ENCODE assay signal across 18 cellular contexts in the genomic region with DNA sequence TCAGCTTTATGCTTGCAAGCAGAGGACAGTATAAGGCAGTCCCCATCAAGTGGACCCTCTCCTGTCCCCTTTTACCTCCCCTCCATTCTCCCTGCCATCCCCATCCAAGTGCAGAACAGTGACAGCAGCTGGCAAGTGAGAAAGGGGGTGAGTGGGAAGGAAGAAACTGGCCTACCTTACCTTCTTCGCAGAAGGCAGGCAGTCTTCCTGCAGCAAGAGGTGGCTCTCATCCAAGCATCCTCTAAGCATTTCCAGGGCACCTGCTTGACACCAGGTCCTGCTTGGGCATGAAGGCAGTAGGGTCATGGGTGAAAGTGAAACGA.
"Had no signal": no experiment of that assay in that cellular context is flagged by ENCODE, and none has a peak within 500 bp of the region (broad histone marks: within the 10 kb centered on the region; RNA-seq: fewer than 3 reads in every experiment).

No MANE protein-coding gene starts in this region.

- H3K27ac ChIP-seq: dorsolateral prefrontal cortex, foreskin keratinocyte, left lung, skin epidermis, suprapubic skin, transverse colon had no signal

- H3K4me1 Mint-ChIP-seq: neural crest cell, WTC11 had no signal

- H3K36me3 Mint-ChIP-seq: activated naive CD8-positive, alpha-beta T cell treated with anti-CD3 and anti-CD28 coated beads for 36 hours had no signal

- H3K36me3 ChIP-seq: left lung, prostate gland, suprapubic skin, transverse colon had no signal

- DNase-seq: activated CD4-positive, alpha-beta T cell treated with anti-CD3 and anti-CD28 coated beads for 48 hours; activated naive CD8-positive, alpha-beta T cell treated with anti-CD3 and anti-CD28 coated beads for 36 hours; amniotic stem cell; dorsolateral prefrontal cortex; foreskin keratinocyte; kidney; left lung; right cardiac atrium; stimulated activated CD4-positive, alpha-beta T cell treated with anti-CD3 and anti-CD28 coated beads, Interleukin-4, amount 100 ng/mL, for 1 hour; stimulated activated naive CD8-positive, alpha-beta T cell treated with anti-CD3 and anti-CD28 coated beads, Interleukin-15, amount 100 ng/mL, for 72 hours; transverse colon had no signal

- H3K27me3 ChIP-seq: dorsolateral prefrontal cortex, left lung, suprapubic skin, transverse colon had no signal

- H3K27ac Mint-ChIP-seq: activated naive CD8-positive, alpha-beta T cell treated with anti-CD3 and anti-CD28 coated beads for 36 hours; stimulated activated naive CD8-positive, alpha-beta T cell treated with anti-CD3 and anti-CD28 coated beads, Interleukin-15, amount 100 ng/mL, for 72 hours; T-helper 2 cell treated with Interferon-gamma antibody and Interleukin-4, amounts not matched to agents 5 μg/mL and 100 μg/mL, for 36 hours; WTC11 had no signal

- H3K4me3 Mint-ChIP-seq: activated naive CD8-positive, alpha-beta T cell treated with anti-CD3 and anti-CD28 coated beads for 36 hours; neural crest cell; stimulated activated naive CD8-positive, alpha-beta T cell treated with anti-CD3 and anti-CD28 coated beads, Interleukin-15, amount 100 ng/mL, for 72 hours; T-helper 2 cell treated with Interferon-gamma antibody and Interleukin-4, amounts not matched to agents 5 μg/mL and 100 μg/mL, for 36 hours; WTC11 had no signal

- FAIRE-seq: kidney, TTC549 had no signal

- H3K9me3 Mint-ChIP-seq: activated naive CD8-positive, alpha-beta T cell treated with anti-CD3 and anti-CD28 coated beads for 36 hours; stimulated activated naive CD8-positive, alpha-beta T cell treated with anti-CD3 and anti-CD28 coated beads, Interleukin-15, amount 100 ng/mL, for 72 hours; T-helper 2 cell treated with Interferon-gamma antibody and Interleukin-4, amounts not matched to agents 5 μg/mL and 100 μg/mL, for 36 hours had no signal

- H3K4me3 ChIP-seq: dorsolateral prefrontal cortex, left lung, prostate gland, skin epidermis, suprapubic skin, transverse colon had no signal

- H3K4me1 ChIP-seq: foreskin keratinocyte had no signal

- ATAC-seq: foreskin keratinocyte; left lung; right cardiac atrium; stimulated activated naive CD8-positive, alpha-beta T cell treated with anti-CD3 and anti-CD28 coated beads, Interleukin-15, amount 100 ng/mL, for 72 hours; WTC11 had no signal

- H3K9me3 ChIP-seq: left lung, prostate gland, suprapubic skin, transverse colon had no signal
